ENCODE assay signal across 31 cellular contexts in the genomic region with DNA sequence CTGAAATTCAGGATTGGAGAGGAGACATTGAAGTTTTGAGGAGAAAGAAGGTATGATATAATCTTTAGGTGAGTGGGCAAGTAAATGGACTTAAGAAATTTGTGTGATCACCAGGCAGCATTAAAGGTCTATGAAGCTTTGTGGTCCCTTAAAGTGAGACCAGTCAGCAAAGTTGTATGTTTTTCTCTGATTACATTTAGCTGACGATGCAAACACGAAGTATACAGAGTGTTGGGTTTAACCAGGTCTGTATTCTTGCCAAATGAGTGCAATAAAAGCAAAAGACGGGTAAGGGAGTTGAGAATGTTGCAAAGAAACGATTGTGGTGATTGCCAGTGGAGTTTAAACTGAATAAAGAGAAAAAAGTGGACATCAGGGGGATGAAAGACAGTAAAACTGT.
"Had no signal": no experiment of that assay in that cellular context is flagged by ENCODE, and none has a peak within 500 bp of the region (broad histone marks: within the 10 kb centered on the region; RNA-seq: fewer than 3 reads in every experiment).

No MANE protein-coding gene starts in this region.

- H3K4me3 ChIP-seq: body of pancreas, esophagus muscularis mucosa, gastrocnemius medialis, heart left ventricle had no signal

- H3K27me3 ChIP-seq: body of pancreas, esophagus muscularis mucosa, foreskin keratinocyte, gastrocnemius medialis had no signal

- H3K27ac ChIP-seq: body of pancreas, esophagus muscularis mucosa, foreskin keratinocyte, gastrocnemius medialis, heart left ventricle, WERI-Rb-1 had no signal

- DNase-seq: activated B cell treated with CpG ODN at 0.5 μM for 24 hours; activated CD4-positive, alpha-beta T cell treated with anti-CD3 and anti-CD28 coated beads for 48 hours; activated CD4-positive, alpha-beta T cell treated with anti-CD3 and anti-CD28 coated beads, Interleukin-2, amount 50 U/mL, for 1 hour; activated CD4-positive, alpha-beta T cell treated with anti-CD3 and anti-CD28 coated beads, Interleukin-2, amount 50 U/mL, for 48 hours; activated CD8-positive, alpha-beta memory T cell treated with anti-CD3 and anti-CD28 coated beads for 24 hours; activated CD8-positive, alpha-beta T cell treated with anti-CD3 and anti-CD28 coated beads for 36 hours; activated effector memory CD4-positive, alpha-beta T cell treated with Interleukin-2 at 50 U/mL for 16 hours; activated gamma-delta T cell treated with Interleukin-2 at 50 U/mL for 16 hours; activated naive CD4-positive, alpha-beta T cell treated with anti-CD3 and anti-CD28 coated beads, Interleukin-2, amount 50 U/mL, for 16 hours; activated naive CD4-positive, alpha-beta T cell treated with Interleukin-2 at 50 U/mL for 16 hours; activated T-cell treated with anti-CD3 and anti-CD28 coated beads, Interleukin-2, amount 50 U/mL, for 4 hours; amniotic stem cell; anterior cingulate cortex; body of pancreas; caudate nucleus; cortex of kidney; dermis blood vessel endothelial cell; effector CD4-positive, alpha-beta T cell; effector memory CD8-positive, alpha-beta T cell; erythroblast; foreskin keratinocyte; gastrocnemius medialis; glutamatergic neuron; heart left ventricle; T-helper 17 cell; T1000; WERI-Rb-1 had no signal

- ATAC-seq: activated CD4-positive, CD25-positive, alpha-beta regulatory T cell treated with anti-CD3 and anti-CD28 coated beads, Interleukin-2, amount 50 U/mL, for 24 hours; activated CD8-positive, alpha-beta T cell treated with anti-CD3 and anti-CD28 coated beads for 36 hours; activated T-cell treated with anti-CD3 and anti-CD28 coated beads, Interleukin-2, amount 50 U/mL, for 4 hours; activated T-helper 17 cell treated with anti-CD3 and anti-CD28 coated beads, Interleukin-2, amount 50 U/mL, for 72 hours; body of pancreas; effector memory CD8-positive, alpha-beta T cell; foreskin keratinocyte; gastrocnemius medialis; heart left ventricle; T-helper 17 cell had no signal

- FAIRE-seq: colon had no signal

- H3K9me3 ChIP-seq: body of pancreas, esophagus muscularis mucosa, gastrocnemius medialis, heart left ventricle had no signal

- H3K36me3 ChIP-seq: esophagus muscularis mucosa, gastrocnemius medialis, heart left ventricle, WERI-Rb-1 had no signal

- H3K4me1 ChIP-seq: body of pancreas, esophagus muscularis mucosa, foreskin keratinocyte, gastrocnemius medialis, heart left ventricle had no signal
